In genomic region chr1:30265127-30266070, GRCh38 we compare ENCODE assay signal across 1 cellular context.
TF ChIP-seq lines count a peak whose summit lies in the region.

No MANE protein-coding gene starts in this region.

TF ChIP-seq in HEK293, 187 proteins besides CTCF, POLR2A, EP300 and RAD21 (continued from another document):
- TF ChIP-seq PRDM4 (tag by site-specific recombination; IDR thresholded peaks at IDR 0.05), result no peak
TF ChIP-seq in HEK293: peak in this region for 2.
